Comparison of ENCODE assay signal across 1 cellular context in the genomic region with DNA sequence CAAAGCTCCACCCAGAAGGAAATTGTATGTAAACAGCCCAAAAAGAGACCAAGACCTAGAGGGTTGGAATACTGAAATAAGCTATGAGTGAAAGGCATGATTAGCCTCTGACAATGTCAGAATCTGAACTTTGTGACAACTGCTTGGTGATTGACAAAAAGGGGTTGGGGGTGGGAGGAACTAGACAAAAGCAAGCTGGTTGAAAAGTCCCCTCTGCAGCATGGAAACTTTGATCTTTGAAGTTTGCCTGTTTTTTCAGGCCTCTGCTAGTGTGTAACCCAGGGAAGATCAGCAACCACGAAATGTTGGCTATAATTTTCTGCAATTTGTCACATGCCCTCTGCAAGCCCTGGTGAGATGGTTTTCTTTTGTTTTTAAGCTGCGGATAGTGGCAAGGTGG.
TF ChIP-seq lines count a peak whose summit lies in the region.

No MANE protein-coding gene starts in this region.

TF ChIP-seq in HepG2, 621 proteins besides CTCF, POLR2A, EP300 and RAD21 (continued from another document and continues in another):
- TF ChIP-seq, protein P1, sequence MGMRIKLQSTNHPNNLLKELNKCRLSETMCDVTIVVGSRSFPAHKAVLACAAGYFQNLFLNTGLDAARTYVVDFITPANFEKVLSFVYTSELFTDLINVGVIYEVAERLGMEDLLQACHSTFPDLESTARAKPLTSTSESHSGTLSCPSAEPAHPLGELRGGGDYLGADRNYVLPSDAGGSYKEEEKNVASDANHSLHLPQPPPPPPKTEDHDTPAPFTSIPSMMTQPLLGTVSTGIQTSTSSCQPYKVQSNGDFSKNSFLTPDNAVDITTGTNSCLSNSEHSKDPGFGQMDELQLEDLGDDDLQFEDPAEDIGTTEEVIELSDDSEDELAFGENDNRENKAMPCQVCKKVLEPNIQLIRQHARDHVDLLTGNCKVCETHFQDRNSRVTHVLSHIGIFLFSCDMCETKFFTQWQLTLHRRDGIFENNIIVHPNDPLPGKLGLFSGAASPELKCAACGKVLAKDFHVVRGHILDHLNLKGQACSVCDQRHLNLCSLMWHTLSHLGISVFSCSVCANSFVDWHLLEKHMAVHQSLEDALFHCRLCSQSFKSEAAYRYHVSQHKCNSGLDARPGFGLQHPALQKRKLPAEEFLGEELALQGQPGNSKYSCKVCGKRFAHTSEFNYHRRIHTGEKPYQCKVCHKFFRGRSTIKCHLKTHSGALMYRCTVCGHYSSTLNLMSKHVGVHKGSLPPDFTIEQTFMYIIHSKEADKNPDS (CRISPR knock-in tag; IDR thresholded peaks at IDR 0.05) = no peak
- TF ChIP-seq EHMT2 (IDR thresholded peaks at IDR 0.05; ENCODE audit: borderline replicate concordance, low read depth, low read length) (peak; percentile 90; the same call in 1 of the 2 replicates), GABPA (IDR thresholded peaks at IDR 0.05; ENCODE audit: low read depth, low read length) (no peak), GABPA (CRISPR knock-in tag; IDR thresholded peaks at IDR 0.05; ENCODE audit: low read depth) (peak; percentile 17; the same call in 1 of the 2 replicates), ZFP82 (CRISPR knock-in tag; IDR thresholded peaks at IDR 0.05; ENCODE audit: borderline replicate concordance) (no peak), HNF4A (CRISPR knock-in tag; IDR thresholded peaks at IDR 0.05) (peak; percentile 88), ARNTL (CRISPR knock-in tag; IDR thresholded peaks at IDR 0.05) (no peak), ZNF839 (CRISPR knock-in tag; IDR thresholded peaks at IDR 0.05; ENCODE audit: borderline replicate concordance) (no peak), ZNF75D (CRISPR knock-in tag; IDR thresholded peaks at IDR 0.05; ENCODE audit: borderline replicate concordance) (no peak), ZNF235 (CRISPR knock-in tag; IDR thresholded peaks at IDR 0.05; ENCODE audit: borderline replicate concordance) (no peak), NCOR1 (IDR thresholded peaks at IDR 0.05; ENCODE audit: borderline replicate concordance, low read length) (peak; percentile 70; the same call in 1 of the 2 replicates), SUZ12 (IDR thresholded peaks at IDR 0.05; ENCODE audit: low read depth, low read length) (no peak), REXO4 (CRISPR knock-in tag; IDR thresholded peaks at IDR 0.05; ENCODE audit: borderline replicate concordance) (no peak), ZFP37 (CRISPR knock-in tag; IDR thresholded peaks at IDR 0.05; ENCODE audit: borderline replicate concordance) (no peak), ZNF891 (CRISPR knock-in tag; IDR thresholded peaks at IDR 0.05) (no peak), PHF8 (CRISPR knock-in tag; IDR thresholded peaks at IDR 0.05) (no peak), AKAP8 (CRISPR knock-in tag; IDR thresholded peaks at IDR 0.05) (no peak), ZNF652 (CRISPR knock-in tag; IDR thresholded peaks at IDR 0.05; ENCODE audit: borderline replicate concordance, low read depth) (no peak), NFRKB (IDR thresholded peaks at IDR 0.05) (no peak), ZSCAN20 (CRISPR knock-in tag; IDR thresholded peaks at IDR 0.05; ENCODE audit: borderline replicate concordance) (no peak), AHR (CRISPR knock-in tag; IDR thresholded peaks at IDR 0.05) (no peak), NFE2 (CRISPR knock-in tag; IDR thresholded peaks at IDR 0.05) (no peak), TCF7L2 (IDR thresholded peaks at IDR 0.05; ENCODE audit: low read depth, low read length) (peak; percentile 16; the same call in 1 of the 2 replicates), ZNF530 (CRISPR knock-in tag; IDR thresholded peaks at IDR 0.05; ENCODE audit: low read depth) (no peak), ZBTB38 (CRISPR knock-in tag; IDR thresholded peaks at IDR 0.05) (no peak), RFXANK (CRISPR knock-in tag; IDR thresholded peaks at IDR 0.05) (no peak), ZNF496 (CRISPR knock-in tag; IDR thresholded peaks at IDR 0.05; ENCODE audit: insufficient replicate concordance) (no peak), GZF1 (CRISPR knock-in tag; IDR thresholded peaks at IDR 0.05) (no peak), NCOA2 (CRISPR knock-in tag; IDR thresholded peaks at IDR 0.05) (0 out of 2 replicates have a peak, but pooled peaks have one; percentile 24), ZNF333 (CRISPR knock-in tag; IDR thresholded peaks at IDR 0.05; ENCODE audit: borderline replicate concordance) (no peak), MLLT10 (CRISPR knock-in tag; IDR thresholded peaks at IDR 0.05) (no peak), ZNF3 (CRISPR knock-in tag; IDR thresholded peaks at IDR 0.05) (peak; percentile 78), ZNF792 (CRISPR knock-in tag; IDR thresholded peaks at IDR 0.05) (no peak), ZNF225 (CRISPR knock-in tag; IDR thresholded peaks at IDR 0.05) (no peak), FOXC1 (CRISPR knock-in tag; IDR thresholded peaks at IDR 0.05; ENCODE audit: borderline replicate concordance) (no peak), KDM6A (CRISPR knock-in tag; IDR thresholded peaks at IDR 0.05; ENCODE audit: low read depth) (peak; percentile 80), NONO (IDR thresholded peaks at IDR 0.05) (no peak), NONO (CRISPR knock-in tag; conservative IDR thresholded peaks at IDR 0.05) (no peak), ZNF780A (CRISPR knock-in tag; IDR thresholded peaks at IDR 0.05) (no peak), RXRA (CRISPR knock-in tag; IDR thresholded peaks at IDR 0.05) (no peak), ZNF777 (CRISPR knock-in tag; IDR thresholded peaks at IDR 0.05) (no peak), ZNF552 (CRISPR knock-in tag; IDR thresholded peaks at IDR 0.05; ENCODE audit: borderline replicate concordance) (no peak), NKX3-1 (CRISPR knock-in tag; IDR thresholded peaks at IDR 0.05) (no peak), ZBTB8A (CRISPR knock-in tag; IDR thresholded peaks at IDR 0.05; ENCODE audit: borderline replicate concordance, low read depth) (no peak), POLR2AphosphoS5 (IDR thresholded peaks at IDR 0.05; ENCODE audit: low read depth, low read length) (peak; percentile 30; the same call in 1 of the 2 replicates), ZNF614 (CRISPR knock-in tag; IDR thresholded peaks at IDR 0.05; ENCODE audit: borderline replicate concordance) (0 out of 2 replicates have a peak, but pooled peaks have one; percentile 32)
- TF ChIP-seq, protein P2, sequence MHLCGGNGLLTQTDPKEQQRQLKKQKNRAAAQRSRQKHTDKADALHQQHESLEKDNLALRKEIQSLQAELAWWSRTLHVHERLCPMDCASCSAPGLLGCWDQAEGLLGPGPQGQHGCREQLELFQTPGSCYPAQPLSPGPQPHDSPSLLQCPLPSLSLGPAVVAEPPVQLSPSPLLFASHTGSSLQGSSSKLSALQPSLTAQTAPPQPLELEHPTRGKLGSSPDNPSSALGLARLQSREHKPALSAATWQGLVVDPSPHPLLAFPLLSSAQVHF (CRISPR knock-in tag; IDR thresholded peaks at IDR 0.05) = no peak
- TF ChIP-seq, protein P3, sequence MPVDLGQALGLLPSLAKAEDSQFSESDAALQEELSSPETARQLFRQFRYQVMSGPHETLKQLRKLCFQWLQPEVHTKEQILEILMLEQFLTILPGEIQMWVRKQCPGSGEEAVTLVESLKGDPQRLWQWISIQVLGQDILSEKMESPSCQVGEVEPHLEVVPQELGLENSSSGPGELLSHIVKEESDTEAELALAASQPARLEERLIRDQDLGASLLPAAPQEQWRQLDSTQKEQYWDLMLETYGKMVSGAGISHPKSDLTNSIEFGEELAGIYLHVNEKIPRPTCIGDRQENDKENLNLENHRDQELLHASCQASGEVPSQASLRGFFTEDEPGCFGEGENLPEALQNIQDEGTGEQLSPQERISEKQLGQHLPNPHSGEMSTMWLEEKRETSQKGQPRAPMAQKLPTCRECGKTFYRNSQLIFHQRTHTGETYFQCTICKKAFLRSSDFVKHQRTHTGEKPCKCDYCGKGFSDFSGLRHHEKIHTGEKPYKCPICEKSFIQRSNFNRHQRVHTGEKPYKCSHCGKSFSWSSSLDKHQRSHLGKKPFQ (CRISPR knock-in tag; IDR thresholded peaks at IDR 0.05; ENCODE audit: insufficient replicate concordance) = no peak
- TF ChIP-seq, protein P4, sequence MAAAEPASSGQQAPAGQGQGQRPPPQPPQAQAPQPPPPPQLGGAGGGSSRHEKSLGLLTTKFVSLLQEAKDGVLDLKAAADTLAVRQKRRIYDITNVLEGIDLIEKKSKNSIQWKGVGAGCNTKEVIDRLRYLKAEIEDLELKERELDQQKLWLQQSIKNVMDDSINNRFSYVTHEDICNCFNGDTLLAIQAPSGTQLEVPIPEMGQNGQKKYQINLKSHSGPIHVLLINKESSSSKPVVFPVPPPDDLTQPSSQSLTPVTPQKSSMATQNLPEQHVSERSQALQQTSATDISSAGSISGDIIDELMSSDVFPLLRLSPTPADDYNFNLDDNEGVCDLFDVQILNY (CRISPR knock-in tag; conservative IDR thresholded peaks at IDR 0.05) = no peak
- TF ChIP-seq, protein P5, sequence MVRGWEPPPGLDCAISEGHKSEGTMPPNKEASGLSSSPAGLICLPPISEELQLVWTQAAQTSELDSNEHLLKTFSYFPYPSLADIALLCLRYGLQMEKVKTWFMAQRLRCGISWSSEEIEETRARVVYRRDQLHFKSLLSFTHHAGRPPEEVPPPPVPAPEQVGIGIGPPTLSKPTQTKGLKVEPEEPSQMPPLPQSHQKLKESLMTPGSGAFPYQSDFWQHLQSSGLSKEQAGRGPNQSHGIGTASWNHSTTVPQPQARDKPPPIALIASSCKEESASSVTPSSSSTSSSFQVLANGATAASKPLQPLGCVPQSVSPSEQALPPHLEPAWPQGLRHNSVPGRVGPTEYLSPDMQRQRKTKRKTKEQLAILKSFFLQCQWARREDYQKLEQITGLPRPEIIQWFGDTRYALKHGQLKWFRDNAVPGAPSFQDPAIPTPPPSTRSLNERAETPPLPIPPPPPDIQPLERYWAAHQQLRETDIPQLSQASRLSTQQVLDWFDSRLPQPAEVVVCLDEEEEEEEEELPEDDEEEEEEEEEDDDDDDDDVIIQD (CRISPR knock-in tag; IDR thresholded peaks at IDR 0.05; ENCODE audit: low read depth) = peak; percentile 61
- TF ChIP-seq, protein P6, sequence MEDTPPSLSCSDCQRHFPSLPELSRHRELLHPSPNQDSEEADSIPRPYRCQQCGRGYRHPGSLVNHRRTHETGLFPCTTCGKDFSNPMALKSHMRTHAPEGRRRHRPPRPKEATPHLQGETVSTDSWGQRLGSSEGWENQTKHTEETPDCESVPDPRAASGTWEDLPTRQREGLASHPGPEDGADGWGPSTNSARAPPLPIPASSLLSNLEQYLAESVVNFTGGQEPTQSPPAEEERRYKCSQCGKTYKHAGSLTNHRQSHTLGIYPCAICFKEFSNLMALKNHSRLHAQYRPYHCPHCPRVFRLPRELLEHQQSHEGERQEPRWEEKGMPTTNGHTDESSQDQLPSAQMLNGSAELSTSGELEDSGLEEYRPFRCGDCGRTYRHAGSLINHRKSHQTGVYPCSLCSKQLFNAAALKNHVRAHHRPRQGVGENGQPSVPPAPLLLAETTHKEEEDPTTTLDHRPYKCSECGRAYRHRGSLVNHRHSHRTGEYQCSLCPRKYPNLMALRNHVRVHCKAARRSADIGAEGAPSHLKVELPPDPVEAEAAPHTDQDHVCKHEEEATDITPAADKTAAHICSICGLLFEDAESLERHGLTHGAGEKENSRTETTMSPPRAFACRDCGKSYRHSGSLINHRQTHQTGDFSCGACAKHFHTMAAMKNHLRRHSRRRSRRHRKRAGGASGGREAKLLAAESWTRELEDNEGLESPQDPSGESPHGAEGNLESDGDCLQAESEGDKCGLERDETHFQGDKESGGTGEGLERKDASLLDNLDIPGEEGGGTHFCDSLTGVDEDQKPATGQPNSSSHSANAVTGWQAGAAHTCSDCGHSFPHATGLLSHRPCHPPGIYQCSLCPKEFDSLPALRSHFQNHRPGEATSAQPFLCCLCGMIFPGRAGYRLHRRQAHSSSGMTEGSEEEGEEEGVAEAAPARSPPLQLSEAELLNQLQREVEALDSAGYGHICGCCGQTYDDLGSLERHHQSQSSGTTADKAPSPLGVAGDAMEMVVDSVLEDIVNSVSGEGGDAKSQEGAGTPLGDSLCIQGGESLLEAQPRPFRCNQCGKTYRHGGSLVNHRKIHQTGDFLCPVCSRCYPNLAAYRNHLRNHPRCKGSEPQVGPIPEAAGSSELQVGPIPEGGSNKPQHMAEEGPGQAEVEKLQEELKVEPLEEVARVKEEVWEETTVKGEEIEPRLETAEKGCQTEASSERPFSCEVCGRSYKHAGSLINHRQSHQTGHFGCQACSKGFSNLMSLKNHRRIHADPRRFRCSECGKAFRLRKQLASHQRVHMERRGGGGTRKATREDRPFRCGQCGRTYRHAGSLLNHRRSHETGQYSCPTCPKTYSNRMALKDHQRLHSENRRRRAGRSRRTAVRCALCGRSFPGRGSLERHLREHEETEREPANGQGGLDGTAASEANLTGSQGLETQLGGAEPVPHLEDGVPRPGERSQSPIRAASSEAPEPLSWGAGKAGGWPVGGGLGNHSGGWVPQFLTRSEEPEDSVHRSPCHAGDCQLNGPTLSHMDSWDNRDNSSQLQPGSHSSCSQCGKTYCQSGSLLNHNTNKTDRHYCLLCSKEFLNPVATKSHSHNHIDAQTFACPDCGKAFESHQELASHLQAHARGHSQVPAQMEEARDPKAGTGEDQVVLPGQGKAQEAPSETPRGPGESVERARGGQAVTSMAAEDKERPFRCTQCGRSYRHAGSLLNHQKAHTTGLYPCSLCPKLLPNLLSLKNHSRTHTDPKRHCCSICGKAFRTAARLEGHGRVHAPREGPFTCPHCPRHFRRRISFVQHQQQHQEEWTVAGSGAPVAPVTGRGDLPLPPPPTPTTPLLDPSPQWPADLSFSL (CRISPR knock-in tag; IDR thresholded peaks at IDR 0.05) = no peak
- TF ChIP-seq, protein P7, sequence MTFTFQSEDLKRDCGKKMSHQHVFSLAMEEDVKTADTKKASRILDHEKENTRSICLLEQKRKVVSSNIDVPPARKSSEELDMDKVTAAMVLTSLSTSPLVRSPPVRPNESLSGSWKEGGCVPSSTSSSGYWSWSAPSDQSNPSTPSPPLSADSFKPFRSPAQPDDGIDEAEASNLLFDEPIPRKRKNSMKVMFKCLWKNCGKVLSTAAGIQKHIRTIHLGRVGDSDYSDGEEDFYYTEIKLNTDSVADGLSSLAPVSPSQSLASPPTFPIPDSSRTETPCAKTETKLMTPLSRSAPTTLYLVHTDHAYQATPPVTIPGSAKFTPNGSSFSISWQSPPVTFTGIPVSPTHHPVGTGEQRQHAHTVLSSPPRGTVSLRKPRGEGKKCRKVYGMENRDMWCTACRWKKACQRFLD (CRISPR knock-in tag; IDR thresholded peaks at IDR 0.05; ENCODE audit: borderline replicate concordance) = no peak
- TF ChIP-seq, protein P8, sequence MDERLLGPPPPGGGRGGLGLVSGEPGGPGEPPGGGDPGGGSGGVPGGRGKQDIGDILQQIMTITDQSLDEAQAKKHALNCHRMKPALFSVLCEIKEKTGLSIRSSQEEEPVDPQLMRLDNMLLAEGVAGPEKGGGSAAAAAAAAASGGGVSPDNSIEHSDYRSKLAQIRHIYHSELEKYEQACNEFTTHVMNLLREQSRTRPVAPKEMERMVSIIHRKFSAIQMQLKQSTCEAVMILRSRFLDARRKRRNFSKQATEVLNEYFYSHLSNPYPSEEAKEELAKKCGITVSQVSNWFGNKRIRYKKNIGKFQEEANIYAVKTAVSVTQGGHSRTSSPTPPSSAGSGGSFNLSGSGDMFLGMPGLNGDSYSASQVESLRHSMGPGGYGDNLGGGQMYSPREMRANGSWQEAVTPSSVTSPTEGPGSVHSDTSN (CRISPR knock-in tag; IDR thresholded peaks at IDR 0.05) = peak; percentile 45; the same call in 1 of the 2 replicates
